ENCODE assay signal across 16 cellular contexts in the genomic region with DNA sequence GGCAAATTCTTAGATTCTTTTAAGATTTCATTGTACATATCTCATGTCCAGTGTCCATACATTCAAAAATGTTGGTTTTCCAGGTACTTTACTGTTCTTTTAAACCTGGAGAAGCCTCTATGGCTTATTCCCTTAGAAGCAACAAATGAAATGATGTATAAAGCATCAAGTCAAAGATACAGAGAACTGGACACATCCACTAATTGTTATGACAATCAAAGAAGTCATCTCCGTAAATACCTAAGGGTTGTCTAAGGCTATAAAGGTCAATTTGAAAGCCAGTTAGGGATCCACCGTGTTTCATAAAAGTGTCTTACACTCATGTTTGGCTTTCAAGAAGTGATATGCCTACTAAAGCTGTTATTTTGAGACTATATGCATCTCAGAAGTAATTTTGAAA. TPM values are rescaled to one million over a fixed set of nuclear protein-coding genes. Genes with fewer than 3 reads are reported as not detected.
DNase-seq lines count a peak whose midpoint lies in the region; ATAC-seq and TF ChIP-seq lines count a peak whose summit lies in the region.
"Had no signal": no experiment of that assay in that cellular context is flagged by ENCODE, and none has a peak within 500 bp of the region (broad histone marks: within the 10 kb centered on the region; RNA-seq: fewer than 3 reads in every experiment).

No MANE protein-coding gene starts in this region.

- DNase-seq in activated T-cell treated with anti-CD3 and anti-CD28 coated beads, Interleukin-2, amount 50 U/mL, for 24 hours, result no peak
- DNase-seq in activated T-cell treated with anti-CD3 and anti-CD28 coated beads, Interleukin-2, amount 50 U/mL, for 48 hours, result no peak
- no peak for DNase-seq in CD4-positive, alpha-beta T cell
- DNase-seq in activated naive CD8-positive, alpha-beta T cell treated with anti-CD3 and anti-CD28 coated beads for 36 hours, result no peak
- DNase-seq: 8988T; ACHN; Calu3; CD4-positive, CD25-positive, alpha-beta regulatory T cell; DMS 273 treated with DMSO at 0.1 percent for 48 hours; HCEC 1CT had no signal

- ATAC-seq in CD4-positive, alpha-beta T cell (ENCODE audit: poor library complexity), result no peak
- ATAC-seq in HG03045 (IDR thresholded peaks at IDR 0.05; ENCODE audit: unreplicated experiment) (no peak), GM21737 (IDR thresholded peaks at IDR 0.05; ENCODE audit: unreplicated experiment) (no peak), GM19023 (IDR thresholded peaks at IDR 0.05; ENCODE audit: unreplicated experiment) (no peak)

- H3K4me3 ChIP-seq in neutrophil (ENCODE audit: low read depth in 1 of 2, low read length in 1 of 2), result no peak overlapping the region
- H3K4me3 ChIP-seq: BLaER1 treated with 17β-estradiol and CSF1 and Interleukin-3, amounts not matched to agents 10 nM and 100 nM had no signal

- H3K4me3 Mint-ChIP-seq in activated T-cell treated with anti-CD3 and anti-CD28 coated beads, Interleukin-2, amount 50 U/mL, for 24 hours, result no peak overlapping the region
- no peak overlapping the region for H3K4me3 Mint-ChIP-seq in CD4-positive, alpha-beta T cell
- H3K4me3 Mint-ChIP-seq in activated naive CD8-positive, alpha-beta T cell treated with anti-CD3 and anti-CD28 coated beads for 36 hours, result no peak overlapping the region
- H3K4me3 Mint-ChIP-seq: CD4-positive, CD25-positive, alpha-beta regulatory T cell had no signal

- H3K4me1 ChIP-seq in neutrophil (ENCODE audit: control insufficient read depth in 1 of 2, insufficient read depth in 1 of 2, low read depth in 1 of 2, low read length in 1 of 2), result no peaks in the 10 kb centered on the region

- no peak overlapping the region for H3K27ac ChIP-seq in CD4-positive, alpha-beta T cell (ENCODE audit: low read depth, low read length)
- peak overlapping the region; percentile 30 for H3K27ac ChIP-seq in neutrophil
- H3K27ac ChIP-seq: BLaER1 treated with 17β-estradiol and CSF1 and Interleukin-3, amounts not matched to agents 10 nM and 100 nM; HL-60 had no signal

- peaks cover 87% of the 10 kb centered on the region for H3K36me3 Mint-ChIP-seq in activated T-cell treated with anti-CD3 and anti-CD28 coated beads, Interleukin-2, amount 50 U/mL, for 24 hours (ENCODE audit: low read depth)
- peaks cover 86% of the 10 kb centered on the region for H3K36me3 Mint-ChIP-seq in CD4-positive, alpha-beta T cell (ENCODE audit: low read depth)
- H3K36me3 Mint-ChIP-seq in activated naive CD8-positive, alpha-beta T cell treated with anti-CD3 and anti-CD28 coated beads for 36 hours, result peaks cover 74% of the 10 kb centered on the region

- intact Hi-C loops in CD4-positive, alpha-beta T cell (cut with DNase I, micrococcal nuclease), result loop anchor here (5.0 kb wide), 1 partner anchor 32 kb away; the partner anchor contains the start of gene UBE2D3 (in 2 of the 2)

- peaks cover 27% of the 10 kb centered on the region for H3K9me3 Mint-ChIP-seq in activated T-cell treated with anti-CD3 and anti-CD28 coated beads, Interleukin-2, amount 50 U/mL, for 24 hours
- peaks cover 13% of the 10 kb centered on the region for H3K9me3 Mint-ChIP-seq in CD4-positive, alpha-beta T cell
- peaks cover 20% of the 10 kb centered on the region for H3K9me3 Mint-ChIP-seq in activated naive CD8-positive, alpha-beta T cell treated with anti-CD3 and anti-CD28 coated beads for 36 hours

- H3K9me3 ChIP-seq in CD4-positive, alpha-beta T cell (ENCODE audit: control insufficient read depth, low read length), result peaks cover 16% of the 10 kb centered on the region
- H3K9me3 ChIP-seq in neutrophil, result no peaks in the 10 kb centered on the region
- H3K9me3 ChIP-seq: BLaER1 treated with 17β-estradiol and CSF1 and Interleukin-3, amounts not matched to agents 10 nM and 100 nM had no signal

- peak overlapping the region; percentile 35 for H3K27ac Mint-ChIP-seq in activated T-cell treated with anti-CD3 and anti-CD28 coated beads, Interleukin-2, amount 50 U/mL, for 24 hours
- peak overlapping the region; percentile 12 for H3K27ac Mint-ChIP-seq in CD4-positive, alpha-beta T cell
- H3K27ac Mint-ChIP-seq in activated naive CD8-positive, alpha-beta T cell treated with anti-CD3 and anti-CD28 coated beads for 36 hours, result peak overlapping the region; percentile 45

- TF ChIP-seq CTCF in CD4-positive, alpha-beta T cell (IDR thresholded peaks at IDR 0.05), result no peak
- TF ChIP-seq CTCF in neutrophil (IDR thresholded peaks at IDR 0.05), result no peak

- H3K36me3 ChIP-seq in neutrophil, result peaks cover 77% of the 10 kb centered on the region

- no peaks in the 10 kb centered on the region for H3K27me3 Mint-ChIP-seq in activated T-cell treated with anti-CD3 and anti-CD28 coated beads, Interleukin-2, amount 50 U/mL, for 24 hours
- H3K27me3 Mint-ChIP-seq in CD4-positive, alpha-beta T cell, result no peaks in the 10 kb centered on the region
- no peaks in the 10 kb centered on the region for H3K27me3 Mint-ChIP-seq in activated naive CD8-positive, alpha-beta T cell treated with anti-CD3 and anti-CD28 coated beads for 36 hours
- H3K27me3 Mint-ChIP-seq: CD4-positive, CD25-positive, alpha-beta regulatory T cell had no signal

- H3K27me3 ChIP-seq in CD4-positive, alpha-beta T cell (ENCODE audit: control insufficient read depth, insufficient read depth, low read length), result no peaks in the 10 kb centered on the region
- H3K27me3 ChIP-seq in neutrophil, result no peaks in the 10 kb centered on the region
- H3K27me3 ChIP-seq: BLaER1 treated with 17β-estradiol and CSF1 and Interleukin-3, amounts not matched to agents 10 nM and 100 nM had no signal

- peaks cover 51% of the 10 kb centered on the region for H3K4me1 Mint-ChIP-seq in activated T-cell treated with anti-CD3 and anti-CD28 coated beads, Interleukin-2, amount 50 U/mL, for 24 hours (ENCODE audit: low read depth)
- H3K4me1 Mint-ChIP-seq in CD4-positive, alpha-beta T cell (ENCODE audit: low read depth), result peaks cover 28% of the 10 kb centered on the region
- H3K4me1 Mint-ChIP-seq in activated naive CD8-positive, alpha-beta T cell treated with anti-CD3 and anti-CD28 coated beads for 36 hours, result peaks cover 36% of the 10 kb centered on the region

- CTCF ChIA-PET in CD4-positive, alpha-beta T cell (lab: Charles Lee), result no interaction called here

- POLR2A ChIA-PET in CD4-positive, alpha-beta T cell (lab: Charles Lee), result interaction anchor here (2.7 kb wide), 1 partner anchor 34 kb away, joined by 9 read pairs; the partner anchor contains the start of gene MANBA

RNA-seq across cellular contexts. Expression of gene UBE2D3, which starts 32.4 kb away (rescaled TPM):
- 100 to 1,000 TPM; 659 to 719 TPM for total RNA-seq in CD4-positive, alpha-beta T cell
- total RNA-seq in activated naive CD8-positive, alpha-beta T cell treated with anti-CD3 and anti-CD28 coated beads for 36 hours, result 100 to 1,000 TPM; 477 to 516 TPM

RNA-seq across cellular contexts. Expression of gene MANBA, which starts 34.2 kb away (rescaled TPM):
- 10 to 100 TPM; 16.9 to 18.2 TPM for total RNA-seq in CD4-positive, alpha-beta T cell
- total RNA-seq in activated naive CD8-positive, alpha-beta T cell treated with anti-CD3 and anti-CD28 coated beads for 36 hours, result 1 to 10 TPM; 8.7 to 10.0 TPM
